2 cellular contexts compared by ENCODE assay signal in genomic region chr1:45522324-45523104, GRCh38.
TF ChIP-seq lines count a peak whose summit lies in the region.

No MANE protein-coding gene starts in this region.

TF ChIP-seq in SK-N-SH, 30 proteins besides CTCF, POLR2A, EP300 and RAD21 (continued from another document):
- TF ChIP-seq USF2 (IDR thresholded peaks at IDR 0.05; ENCODE audit: borderline replicate concordance, low read depth, low read length) (no peak), CHD2 (IDR thresholded peaks at IDR 0.05; ENCODE audit: low read length, partially characterized antibody) (no peak), ELF1 (IDR thresholded peaks at IDR 0.05) (no peak), EZH2phosphoT487 (IDR thresholded peaks at IDR 0.05; ENCODE audit: borderline replicate concordance, low read depth) (no peak), MAX (IDR thresholded peaks at IDR 0.05; ENCODE audit: low read depth) (no peak), GABPA (IDR thresholded peaks at IDR 0.05; ENCODE audit: low read depth) (no peak), IRF3 (IDR thresholded peaks at IDR 0.05; ENCODE audit: low read depth, low read length) (no peak), GATA2 (CRISPR knock-in tag; IDR thresholded peaks at IDR 0.05) (no peak), RXRA (IDR thresholded peaks at IDR 0.05; ENCODE audit: borderline replicate concordance, low read depth) (no peak), NRF1 (IDR thresholded peaks at IDR 0.05; ENCODE audit: low read depth, low read length) (no peak), RCOR1 (IDR thresholded peaks at IDR 0.05; ENCODE audit: low read length) (no peak)

TF ChIP-seq in SK-N-SH treated with all-trans-retinoic acid at 6 μM for 48 hours, 23 proteins besides CTCF, POLR2A, EP300 and RAD21 (continued from another document):
- no peak for TF ChIP-seq POU6F1 (CRISPR knock-in tag; IDR thresholded peaks at IDR 0.05; ENCODE audit: borderline replicate concordance, low read depth)
- no peak for TF ChIP-seq ZC3H10 (CRISPR knock-in tag; IDR thresholded peaks at IDR 0.05)
- TF ChIP-seq GLIS3 (CRISPR knock-in tag; IDR thresholded peaks at IDR 0.05), result no peak
- no peak for TF ChIP-seq SNAI2 (CRISPR knock-in tag; IDR thresholded peaks at IDR 0.05)
- no peak for TF ChIP-seq ZNF8 (CRISPR knock-in tag; IDR thresholded peaks at IDR 0.05)
- no peak for TF ChIP-seq ZNF70 (CRISPR knock-in tag; IDR thresholded peaks at IDR 0.05)
- no peak for TF ChIP-seq ARNTL (CRISPR knock-in tag; IDR thresholded peaks at IDR 0.05; ENCODE audit: borderline replicate concordance, low read depth)
- no peak for TF ChIP-seq TCF4 (CRISPR knock-in tag; IDR thresholded peaks at IDR 0.05; ENCODE audit: borderline replicate concordance)
- TF ChIP-seq ZFP30 (CRISPR knock-in tag; IDR thresholded peaks at IDR 0.05), result no peak
- no peak for TF ChIP-seq ZFP3 (CRISPR knock-in tag; IDR thresholded peaks at IDR 0.05)
TF ChIP-seq in SK-N-SH treated with all-trans-retinoic acid at 6 μM for 48 hours: peak in this region for 0.
